In the genomic region with DNA sequence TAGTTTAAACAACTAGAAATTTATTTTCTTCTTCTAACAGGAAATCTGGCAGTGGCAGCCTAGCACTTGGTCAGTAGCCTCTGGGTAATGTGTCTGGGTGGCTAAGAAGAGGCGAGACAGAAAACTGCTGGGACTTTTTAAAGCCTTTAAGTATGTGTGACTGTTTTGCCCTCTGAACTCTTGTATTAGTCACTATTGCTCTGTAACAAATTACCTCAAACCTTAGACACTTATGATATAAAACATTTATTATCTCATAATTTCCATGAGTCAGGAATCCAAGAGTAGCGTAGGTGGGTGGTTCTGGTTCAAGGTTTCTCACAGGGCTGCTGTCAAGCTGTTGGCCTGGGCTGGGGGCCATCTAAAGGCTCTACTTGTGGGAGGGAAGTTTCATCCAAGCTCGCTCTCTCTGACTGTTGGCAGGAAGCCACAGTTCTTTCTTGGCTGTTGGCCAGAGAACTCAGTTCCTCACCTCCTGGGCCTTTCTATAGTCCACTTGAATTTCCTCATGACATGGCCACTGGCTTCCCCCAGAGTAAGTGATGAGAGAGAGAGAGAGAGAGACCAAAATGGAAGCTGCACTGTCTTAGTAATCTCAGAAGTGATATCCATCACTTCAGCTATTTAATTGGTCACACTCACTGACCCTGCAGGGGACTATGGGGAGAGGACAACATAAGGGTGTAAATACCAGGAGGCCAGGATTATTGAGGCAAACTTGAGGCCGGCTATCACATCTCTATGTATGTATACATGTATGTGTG, we compare ENCODE assay signal across 8 cellular contexts. TPM values are rescaled to one million over a fixed set of nuclear protein-coding genes. Genes with fewer than 3 reads are reported as not detected.
DNase-seq lines count a peak whose midpoint lies in the region; ATAC-seq and TF ChIP-seq lines count a peak whose summit lies in the region.

No MANE protein-coding gene starts in this region.

- intact Hi-C loops in left cardiac atrium (cut with DNase I), result no loop called here

- in situ Hi-C loops in GM13976 (cut with MboI; ENCODE audit: low sequenced_read_pairs, unreplicated experiment) (no loop called here), SK-MEL-5 (cut with HindIII; ENCODE audit: low pct_unique_long_range_greater_than_20kb, low sequenced_read_pairs) (no loop called here)

- no peaks in the 10 kb centered on the region for H3K4me1 Mint-ChIP-seq in progenitor cell of endocrine pancreas (ENCODE audit: low read depth)

- no peak for TF ChIP-seq CTCF in GM13976 (IDR thresholded peaks at IDR 0.05; ENCODE audit: borderline replicate concordance, control extremely low read depth, extremely low read depth, insufficient read depth, missing control alignments)
- TF ChIP-seq CTCF in progenitor cell of endocrine pancreas (IDR thresholded peaks at IDR 0.05; ENCODE audit: unreplicated experiment), result no peak

- peak; percentile 68 for DNase-seq in GM13976 (ENCODE audit: low spot score)
- DNase-seq in HT-29 (ENCODE audit: low spot score), result peak; percentile 86
- DNase-seq in SK-MEL-5 (ENCODE audit: low read depth, low spot score), result peak; percentile 54
- peak; percentile 77 to 88 for DNase-seq in activated naive CD4-positive, alpha-beta T cell treated with anti-CD3 and anti-CD28 coated beads, Interleukin-2, amount 50 U/mL, for 72 hours (ENCODE audit: low spot score in 2 of 2)
- peak; percentile 95 for DNase-seq in left cardiac atrium
- peak; percentile 99 for DNase-seq in skeletal muscle cell (ENCODE audit: low read depth)
- no peak for DNase-seq in progenitor cell of endocrine pancreas (ENCODE audit: low spot score, unreplicated experiment)

- H3K27ac Mint-ChIP-seq in activated naive CD4-positive, alpha-beta T cell treated with anti-CD3 and anti-CD28 coated beads, Interleukin-2, amount 50 U/mL, for 72 hours, result peak overlapping the region; percentile 86 to 96
- H3K27ac Mint-ChIP-seq in progenitor cell of endocrine pancreas, result no peak overlapping the region

- H3K4me3 Mint-ChIP-seq in progenitor cell of endocrine pancreas (ENCODE audit: low read depth), result no peak overlapping the region

- ATAC-seq in activated naive CD4-positive, alpha-beta T cell treated with anti-CD3 and anti-CD28 coated beads, Interleukin-2, amount 50 U/mL, for 72 hours, result peak; percentile 91
- ATAC-seq in left cardiac atrium (peak; percentile 38 to 73), HG03135 (IDR thresholded peaks at IDR 0.05; ENCODE audit: unreplicated experiment) (no peak)

- H3K36me3 Mint-ChIP-seq in activated naive CD4-positive, alpha-beta T cell treated with anti-CD3 and anti-CD28 coated beads, Interleukin-2, amount 50 U/mL, for 72 hours, result peaks cover 0 to 5% of the 10 kb centered on the region in 2 donors
- no peaks in the 10 kb centered on the region for H3K36me3 Mint-ChIP-seq in progenitor cell of endocrine pancreas (ENCODE audit: insufficient read depth)

- H3K4me3 ChIP-seq in skeletal muscle cell (ENCODE audit: low read depth, low read length), result no peak overlapping the region

- H3K27me3 Mint-ChIP-seq in progenitor cell of endocrine pancreas, result no peaks in the 10 kb centered on the region

- H3K9me3 Mint-ChIP-seq in activated naive CD4-positive, alpha-beta T cell treated with anti-CD3 and anti-CD28 coated beads, Interleukin-2, amount 50 U/mL, for 72 hours, result peaks cover 0 to 3% of the 10 kb centered on the region in 2 donors
- no peaks in the 10 kb centered on the region for H3K9me3 Mint-ChIP-seq in progenitor cell of endocrine pancreas (ENCODE audit: low read depth)

RNA-seq across cellular contexts. Expression of a gene that starts 17.4 kb away (rescaled TPM):
- 7.8 and 8.2 TPM in 2 replicates for total RNA-seq in HT-29 (2014; rRNA removed; shearing (Covaris generic))
- total RNA-seq in SK-MEL-5 (2014; rRNA removed; shearing (Covaris generic)), result 6.5 and 7.1 TPM in 2 replicates
- polyA plus RNA-seq in SK-MEL-5 (2015; cell fraction: cytosol; rRNA removed), result 10.2 and 10.7 TPM in 2 replicates
- polyA plus RNA-seq in SK-MEL-5 (2015; cell fraction: nucleus; rRNA removed), result 9.3 and 9.8 TPM in 2 replicates
- total RNA-seq in activated naive CD4-positive, alpha-beta T cell treated with anti-CD3 and anti-CD28 coated beads, Interleukin-2, amount 50 U/mL, for 72 hours, result 10 to 100 TPM; 15.6 to 19.4 TPM
- total RNA-seq in left cardiac atrium (1 to 10 TPM; 6.5 to 8.7 TPM), progenitor cell of endocrine pancreas (14.6 and 17.1 TPM in 2 replicates)

RNA-seq across cellular contexts. Expression of a gene that starts 17.8 kb away (rescaled TPM):
- 1.4 and 1.8 TPM in 2 replicates for total RNA-seq in HT-29 (2014; rRNA removed; shearing (Covaris generic))
- total RNA-seq in SK-MEL-5 (2014; rRNA removed; shearing (Covaris generic)), result 0.11 and 0.40 TPM in 2 replicates
- 0.14 and 1.2 TPM in 2 replicates for polyA plus RNA-seq in SK-MEL-5 (2015; cell fraction: cytosol; rRNA removed)
- polyA plus RNA-seq in SK-MEL-5 (2015; cell fraction: nucleus; rRNA removed), result not detected in 2 replicates
- 1 to 10 TPM; 2.0 to 9.6 TPM for total RNA-seq in activated naive CD4-positive, alpha-beta T cell treated with anti-CD3 and anti-CD28 coated beads, Interleukin-2, amount 50 U/mL, for 72 hours
- total RNA-seq in left cardiac atrium, result 1 to 10 TPM in 1 of 2 donors, under 1 TPM in 1; 0.62 to 1.9 TPM
- 1.4 and 2.5 TPM in 2 replicates for total RNA-seq in progenitor cell of endocrine pancreas
